In genomic region chr18:158128-159036, GRCh38 we compare ENCODE assay signal across 1 cellular context.
TF ChIP-seq lines count a peak whose summit lies in the region.

Gene USP14, plus strand, starts transcription at chr18:158557. Its CDS starts 142 bp downstream, at chr18:158699.

TF ChIP-seq in HepG2, 621 proteins besides CTCF, POLR2A, EP300 and RAD21 (continued from another document and continues in another):
- TF ChIP-seq ZBTB3 (CRISPR knock-in tag; IDR thresholded peaks at IDR 0.05; ENCODE audit: borderline replicate concordance, low read depth) (0 out of 2 replicates have a peak, but pooled peaks have one; percentile 77), LBX2 (CRISPR knock-in tag; IDR thresholded peaks at IDR 0.05; ENCODE audit: borderline replicate concordance) (peak; percentile 99), ZNF354B (CRISPR knock-in tag; IDR thresholded peaks at IDR 0.05) (no peak), ZNF703 (CRISPR knock-in tag; IDR thresholded peaks at IDR 0.05; ENCODE audit: borderline replicate concordance) (peak; percentile 70; the same call in 1 of the 2 replicates), ZNF543 (CRISPR knock-in tag; IDR thresholded peaks at IDR 0.05) (peak; percentile 80; the same call in 1 of the 2 replicates), ADNP (CRISPR knock-in tag; IDR thresholded peaks at IDR 0.05) (no peak), ZNF773 (CRISPR knock-in tag; IDR thresholded peaks at IDR 0.05; ENCODE audit: borderline replicate concordance) (peak; percentile 91; the same call in 1 of the 2 replicates), CEBPZ (IDR thresholded peaks at IDR 0.05; ENCODE audit: low read length) (no peak), NBN (conservative IDR thresholded peaks at IDR 0.05) (no peak), ZNF121 (CRISPR knock-in tag; IDR thresholded peaks at IDR 0.05) (peak; percentile 2; the same call in 1 of the 2 replicates), HNF4A (CRISPR knock-in tag; IDR thresholded peaks at IDR 0.05) (no peak), ZSCAN22 (CRISPR knock-in tag; IDR thresholded peaks at IDR 0.05) (peak; percentile 42), SP4 (CRISPR knock-in tag; IDR thresholded peaks at IDR 0.05) (peak; percentile 86), PRMT3 (CRISPR knock-in tag; IDR thresholded peaks at IDR 0.05; ENCODE audit: borderline replicate concordance, low read depth) (peak; percentile 95; the same call in 1 of the 2 replicates), ZNF274 (CRISPR knock-in tag; IDR thresholded peaks at IDR 0.05) (peak; percentile 99), ZKSCAN5 (CRISPR knock-in tag; IDR thresholded peaks at IDR 0.05) (no peak), ZNF7 (CRISPR knock-in tag; IDR thresholded peaks at IDR 0.05) (peak; percentile 42; the same call in 1 of the 2 replicates), RFX3 (CRISPR knock-in tag; IDR thresholded peaks at IDR 0.05) (no peak), ZNF724P (CRISPR knock-in tag; IDR thresholded peaks at IDR 0.05; ENCODE audit: borderline replicate concordance) (peak; percentile 97), ATF4 (CRISPR knock-in tag; IDR thresholded peaks at IDR 0.05) (0 out of 4 replicates have a peak, but pooled peaks of 1 of the 2 experiments have one; percentile 8), ATF7-NPFF (CRISPR knock-in tag; IDR thresholded peaks at IDR 0.05; ENCODE audit: low read depth) (peak; percentile 95), HNRNPH1 (optimal IDR thresholded peaks at IDR 0.05; ENCODE audit: low read depth, low read length) (no peak), FOXK2 (IDR thresholded peaks at IDR 0.05) (no peak), ZNF367 (CRISPR knock-in tag; IDR thresholded peaks at IDR 0.05; ENCODE audit: borderline replicate concordance) (peak; percentile 35; the same call in 1 of the 2 replicates), ZEB1 (IDR thresholded peaks at IDR 0.05; ENCODE audit: insufficient replicate concordance, low read depth) (no peak), PPARG (CRISPR knock-in tag; conservative IDR thresholded peaks at IDR 0.05) (peak; percentile 64; the same call in 1 of the 2 replicates), SAFB2 (CRISPR knock-in tag; IDR thresholded peaks at IDR 0.05; ENCODE audit: borderline replicate concordance, low read depth) (peak; percentile 96), TFDP2 (CRISPR knock-in tag; IDR thresholded peaks at IDR 0.05) (peak; percentile 97), ZNF331 (CRISPR knock-in tag; IDR thresholded peaks at IDR 0.05) (peak; percentile 95), GATAD2A (CRISPR knock-in tag; IDR thresholded peaks at IDR 0.05) (no peak), PAXIP1 (CRISPR knock-in tag; conservative IDR thresholded peaks at IDR 0.05) (peak; percentile 29), NFIC (IDR thresholded peaks at IDR 0.05; ENCODE audit: low read length) (no peak), EZH2 (conservative IDR thresholded peaks at IDR 0.05; ENCODE audit: low read depth, low read length) (no peak), BRCA1 (CRISPR knock-in tag; IDR thresholded peaks at IDR 0.05) (0 out of 2 replicates have a peak, but pooled peaks have one; percentile 71), HNF4G (IDR thresholded peaks at IDR 0.05; ENCODE audit: borderline replicate concordance, low read depth, low read length) (no peak), HNF4G (CRISPR knock-in tag; IDR thresholded peaks at IDR 0.05; ENCODE audit: borderline replicate concordance, low read depth) (no peak), ZNF558 (CRISPR knock-in tag; IDR thresholded peaks at IDR 0.05; ENCODE audit: borderline replicate concordance) (peak; percentile 98; the same call in 1 of the 2 replicates), STAT5B (CRISPR knock-in tag; IDR thresholded peaks at IDR 0.05) (peak; percentile 86; the same call in 1 of the 2 replicates), ZNF547 (CRISPR knock-in tag; IDR thresholded peaks at IDR 0.05) (peak; percentile 94), ZBTB7B (CRISPR knock-in tag; IDR thresholded peaks at IDR 0.05) (peak; percentile 36; the same call in 1 of the 2 replicates), ZBTB39 (CRISPR knock-in tag; IDR thresholded peaks at IDR 0.05) (peak; percentile 73; the same call in 1 of the 2 replicates), MED13 (CRISPR knock-in tag; IDR thresholded peaks at IDR 0.05) (peak; percentile 66; the same call in 1 of the 2 replicates), ZNF143 (CRISPR knock-in tag; IDR thresholded peaks at IDR 0.05) (peak; percentile 71), ZNF784 (CRISPR knock-in tag; IDR thresholded peaks at IDR 0.05; ENCODE audit: borderline replicate concordance) (peak; percentile 95), GPN1 (CRISPR knock-in tag; IDR thresholded peaks at IDR 0.05; ENCODE audit: borderline replicate concordance) (peak; percentile 87; the same call in 1 of the 2 replicates), ZNF326 (CRISPR knock-in tag; IDR thresholded peaks at IDR 0.05; ENCODE audit: borderline replicate concordance) (no peak), CHD4 (IDR thresholded peaks at IDR 0.05; ENCODE audit: borderline replicate concordance, low read length) (no peak), GPBP1L1 (CRISPR knock-in tag; IDR thresholded peaks at IDR 0.05) (no peak), HNF1B (CRISPR knock-in tag; IDR thresholded peaks at IDR 0.05) (peak; percentile 20; the same call in 1 of the 2 replicates), ZBTB1 (CRISPR knock-in tag; IDR thresholded peaks at IDR 0.05; ENCODE audit: borderline replicate concordance) (peak; percentile 24; the same call in 1 of the 2 replicates), ZNF704 (CRISPR knock-in tag; IDR thresholded peaks at IDR 0.05; ENCODE audit: borderline replicate concordance) (peak; percentile 89; the same call in 1 of the 2 replicates), ZKSCAN1 (IDR thresholded peaks at IDR 0.05; ENCODE audit: low read length) (no peak)
